Comparison of ENCODE assay signal across 1 cellular context in the genomic region with DNA sequence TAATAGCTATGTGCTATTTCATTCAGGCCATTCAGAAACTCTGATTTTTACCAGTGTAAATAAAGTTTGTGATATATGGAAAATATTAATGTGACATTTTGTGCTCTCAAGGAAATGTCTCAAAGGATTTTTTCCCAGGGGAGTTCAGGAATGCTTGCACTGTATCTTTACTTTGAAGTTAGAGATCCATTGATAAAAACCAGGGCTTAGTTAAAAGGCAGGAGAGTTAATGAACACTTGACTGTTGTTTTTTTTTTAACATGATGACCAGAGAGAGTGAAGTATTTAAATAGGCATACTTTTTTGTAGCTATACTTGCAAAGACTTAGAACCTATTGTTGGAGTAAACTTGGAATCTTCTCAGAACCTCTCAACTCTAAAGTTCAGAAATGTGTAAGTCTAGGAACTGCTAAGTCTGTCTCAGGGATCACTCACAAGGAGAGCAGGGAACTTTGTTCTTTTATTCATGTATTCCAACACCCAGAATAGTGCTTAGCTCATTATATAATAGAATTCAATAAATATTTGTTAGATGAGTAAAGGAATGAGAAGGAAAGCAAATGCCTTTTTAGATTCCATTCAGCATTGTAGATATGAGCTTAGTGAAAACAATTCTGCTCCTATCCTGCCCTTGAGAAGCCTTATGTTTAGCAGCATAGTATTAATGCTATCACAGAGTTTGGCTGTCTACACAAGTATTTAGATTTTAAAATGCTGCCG.
TF ChIP-seq lines count a peak whose summit lies in the region.

No MANE protein-coding gene starts in this region.

TF ChIP-seq in HepG2, 621 proteins besides CTCF, POLR2A, EP300 and RAD21 (continued from another document and continues in another):
- TF ChIP-seq HNF1A (IDR thresholded peaks at IDR 0.05; ENCODE audit: low read depth), result no peak; the same call in 1 of the 2 replicates
- peak; percentile 36; the same call in 1 of the 2 replicates for TF ChIP-seq HNF1A (CRISPR knock-in tag; IDR thresholded peaks at IDR 0.05; ENCODE audit: borderline replicate concordance)
- TF ChIP-seq, protein P1, sequence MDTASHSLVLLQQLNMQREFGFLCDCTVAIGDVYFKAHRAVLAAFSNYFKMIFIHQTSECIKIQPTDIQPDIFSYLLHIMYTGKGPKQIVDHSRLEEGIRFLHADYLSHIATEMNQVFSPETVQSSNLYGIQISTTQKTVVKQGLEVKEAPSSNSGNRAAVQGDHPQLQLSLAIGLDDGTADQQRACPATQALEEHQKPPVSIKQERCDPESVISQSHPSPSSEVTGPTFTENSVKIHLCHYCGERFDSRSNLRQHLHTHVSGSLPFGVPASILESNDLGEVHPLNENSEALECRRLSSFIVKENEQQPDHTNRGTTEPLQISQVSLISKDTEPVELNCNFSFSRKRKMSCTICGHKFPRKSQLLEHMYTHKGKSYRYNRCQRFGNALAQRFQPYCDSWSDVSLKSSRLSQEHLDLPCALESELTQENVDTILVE (CRISPR knock-in tag; IDR thresholded peaks at IDR 0.05), result no peak
- no peak for TF ChIP-seq FOXJ3 (CRISPR knock-in tag; IDR thresholded peaks at IDR 0.05; ENCODE audit: borderline replicate concordance)
- TF ChIP-seq, protein P2, sequence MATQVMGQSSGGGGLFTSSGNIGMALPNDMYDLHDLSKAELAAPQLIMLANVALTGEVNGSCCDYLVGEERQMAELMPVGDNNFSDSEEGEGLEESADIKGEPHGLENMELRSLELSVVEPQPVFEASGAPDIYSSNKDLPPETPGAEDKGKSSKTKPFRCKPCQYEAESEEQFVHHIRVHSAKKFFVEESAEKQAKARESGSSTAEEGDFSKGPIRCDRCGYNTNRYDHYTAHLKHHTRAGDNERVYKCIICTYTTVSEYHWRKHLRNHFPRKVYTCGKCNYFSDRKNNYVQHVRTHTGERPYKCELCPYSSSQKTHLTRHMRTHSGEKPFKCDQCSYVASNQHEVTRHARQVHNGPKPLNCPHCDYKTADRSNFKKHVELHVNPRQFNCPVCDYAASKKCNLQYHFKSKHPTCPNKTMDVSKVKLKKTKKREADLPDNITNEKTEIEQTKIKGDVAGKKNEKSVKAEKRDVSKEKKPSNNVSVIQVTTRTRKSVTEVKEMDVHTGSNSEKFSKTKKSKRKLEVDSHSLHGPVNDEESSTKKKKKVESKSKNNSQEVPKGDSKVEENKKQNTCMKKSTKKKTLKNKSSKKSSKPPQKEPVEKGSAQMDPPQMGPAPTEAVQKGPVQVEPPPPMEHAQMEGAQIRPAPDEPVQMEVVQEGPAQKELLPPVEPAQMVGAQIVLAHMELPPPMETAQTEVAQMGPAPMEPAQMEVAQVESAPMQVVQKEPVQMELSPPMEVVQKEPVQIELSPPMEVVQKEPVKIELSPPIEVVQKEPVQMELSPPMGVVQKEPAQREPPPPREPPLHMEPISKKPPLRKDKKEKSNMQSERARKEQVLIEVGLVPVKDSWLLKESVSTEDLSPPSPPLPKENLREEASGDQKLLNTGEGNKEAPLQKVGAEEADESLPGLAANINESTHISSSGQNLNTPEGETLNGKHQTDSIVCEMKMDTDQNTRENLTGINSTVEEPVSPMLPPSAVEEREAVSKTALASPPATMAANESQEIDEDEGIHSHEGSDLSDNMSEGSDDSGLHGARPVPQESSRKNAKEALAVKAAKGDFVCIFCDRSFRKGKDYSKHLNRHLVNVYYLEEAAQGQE (IDR thresholded peaks at IDR 0.05; ENCODE audit: borderline replicate concordance in 1 of 2, low read depth in 1 of 2, low read length in 2 of 2), result no peak
- TF ChIP-seq FIP1L1 (IDR thresholded peaks at IDR 0.05; ENCODE audit: borderline replicate concordance, insufficient read depth, low read depth, low read length), result no peak
- no peak for TF ChIP-seq TAF15 (IDR thresholded peaks at IDR 0.05; ENCODE audit: low read depth, low read length, poor library complexity, severe bottlenecking)
- TF ChIP-seq ZKSCAN5 (CRISPR knock-in tag; IDR thresholded peaks at IDR 0.05), result no peak
- TF ChIP-seq SIX1 (CRISPR knock-in tag; IDR thresholded peaks at IDR 0.05; ENCODE audit: borderline replicate concordance), result no peak
- TF ChIP-seq HMG20B (CRISPR knock-in tag; conservative IDR thresholded peaks at IDR 0.05), result 0 out of 2 replicates have a peak, but pooled peaks have one; percentile 25
- no peak for TF ChIP-seq JARID2 (CRISPR knock-in tag; IDR thresholded peaks at IDR 0.05; ENCODE audit: insufficient replicate concordance)
- TF ChIP-seq NFIC (IDR thresholded peaks at IDR 0.05; ENCODE audit: low read length), result 0 out of 2 replicates have a peak, but pooled peaks have one; percentile 31
- TF ChIP-seq PCBP2 (optimal IDR thresholded peaks at IDR 0.05; ENCODE audit: low read depth, low read length, poor library complexity, severe bottlenecking), result no peak
- no peak for TF ChIP-seq MBD4 (IDR thresholded peaks at IDR 0.05; ENCODE audit: borderline replicate concordance, low read length)
- TF ChIP-seq U2AF2 (IDR thresholded peaks at IDR 0.05; ENCODE audit: low read depth, low read length), result no peak
- TF ChIP-seq HNF4A (CRISPR knock-in tag; IDR thresholded peaks at IDR 0.05), result 0 out of 2 replicates have a peak, but pooled peaks have one; percentile 9
- peak; percentile 100 for TF ChIP-seq BCL6 (CRISPR knock-in tag; IDR thresholded peaks at IDR 0.05)
- TF ChIP-seq, protein P3, sequence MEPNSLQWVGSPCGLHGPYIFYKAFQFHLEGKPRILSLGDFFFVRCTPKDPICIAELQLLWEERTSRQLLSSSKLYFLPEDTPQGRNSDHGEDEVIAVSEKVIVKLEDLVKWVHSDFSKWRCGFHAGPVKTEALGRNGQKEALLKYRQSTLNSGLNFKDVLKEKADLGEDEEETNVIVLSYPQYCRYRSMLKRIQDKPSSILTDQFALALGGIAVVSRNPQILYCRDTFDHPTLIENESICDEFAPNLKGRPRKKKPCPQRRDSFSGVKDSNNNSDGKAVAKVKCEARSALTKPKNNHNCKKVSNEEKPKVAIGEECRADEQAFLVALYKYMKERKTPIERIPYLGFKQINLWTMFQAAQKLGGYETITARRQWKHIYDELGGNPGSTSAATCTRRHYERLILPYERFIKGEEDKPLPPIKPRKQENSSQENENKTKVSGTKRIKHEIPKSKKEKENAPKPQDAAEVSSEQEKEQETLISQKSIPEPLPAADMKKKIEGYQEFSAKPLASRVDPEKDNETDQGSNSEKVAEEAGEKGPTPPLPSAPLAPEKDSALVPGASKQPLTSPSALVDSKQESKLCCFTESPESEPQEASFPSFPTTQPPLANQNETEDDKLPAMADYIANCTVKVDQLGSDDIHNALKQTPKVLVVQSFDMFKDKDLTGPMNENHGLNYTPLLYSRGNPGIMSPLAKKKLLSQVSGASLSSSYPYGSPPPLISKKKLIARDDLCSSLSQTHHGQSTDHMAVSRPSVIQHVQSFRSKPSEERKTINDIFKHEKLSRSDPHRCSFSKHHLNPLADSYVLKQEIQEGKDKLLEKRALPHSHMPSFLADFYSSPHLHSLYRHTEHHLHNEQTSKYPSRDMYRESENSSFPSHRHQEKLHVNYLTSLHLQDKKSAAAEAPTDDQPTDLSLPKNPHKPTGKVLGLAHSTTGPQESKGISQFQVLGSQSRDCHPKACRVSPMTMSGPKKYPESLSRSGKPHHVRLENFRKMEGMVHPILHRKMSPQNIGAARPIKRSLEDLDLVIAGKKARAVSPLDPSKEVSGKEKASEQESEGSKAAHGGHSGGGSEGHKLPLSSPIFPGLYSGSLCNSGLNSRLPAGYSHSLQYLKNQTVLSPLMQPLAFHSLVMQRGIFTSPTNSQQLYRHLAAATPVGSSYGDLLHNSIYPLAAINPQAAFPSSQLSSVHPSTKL (CRISPR knock-in tag; IDR thresholded peaks at IDR 0.05), result peak; percentile 80
- peak; percentile 44; the same call in 1 of the 2 replicates for TF ChIP-seq GATA4 (IDR thresholded peaks at IDR 0.05; ENCODE audit: borderline replicate concordance, low read depth)
- TF ChIP-seq, protein P4, sequence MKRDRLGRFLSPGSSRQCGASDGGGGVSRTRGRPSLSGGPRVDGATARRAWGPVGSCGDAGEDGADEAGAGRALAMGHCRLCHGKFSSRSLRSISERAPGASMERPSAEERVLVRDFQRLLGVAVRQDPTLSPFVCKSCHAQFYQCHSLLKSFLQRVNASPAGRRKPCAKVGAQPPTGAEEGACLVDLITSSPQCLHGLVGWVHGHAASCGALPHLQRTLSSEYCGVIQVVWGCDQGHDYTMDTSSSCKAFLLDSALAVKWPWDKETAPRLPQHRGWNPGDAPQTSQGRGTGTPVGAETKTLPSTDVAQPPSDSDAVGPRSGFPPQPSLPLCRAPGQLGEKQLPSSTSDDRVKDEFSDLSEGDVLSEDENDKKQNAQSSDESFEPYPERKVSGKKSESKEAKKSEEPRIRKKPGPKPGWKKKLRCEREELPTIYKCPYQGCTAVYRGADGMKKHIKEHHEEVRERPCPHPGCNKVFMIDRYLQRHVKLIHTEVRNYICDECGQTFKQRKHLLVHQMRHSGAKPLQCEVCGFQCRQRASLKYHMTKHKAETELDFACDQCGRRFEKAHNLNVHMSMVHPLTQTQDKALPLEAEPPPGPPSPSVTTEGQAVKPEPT (CRISPR knock-in tag; IDR thresholded peaks at IDR 0.05; ENCODE audit: low read depth), result no peak
- TF ChIP-seq STAT5B (CRISPR knock-in tag; IDR thresholded peaks at IDR 0.05), result no peak
- TF ChIP-seq ZNF577 (CRISPR knock-in tag; IDR thresholded peaks at IDR 0.05; ENCODE audit: borderline replicate concordance, low read depth), result no peak
- TF ChIP-seq ZNF629 (CRISPR knock-in tag; conservative IDR thresholded peaks at IDR 0.05), result no peak
- no peak for TF ChIP-seq ZNF296 (CRISPR knock-in tag; conservative IDR thresholded peaks at IDR 0.05)
- peak; percentile 21 for TF ChIP-seq ASH2L (IDR thresholded peaks at IDR 0.05; ENCODE audit: insufficient read length, low read depth, low read length)
- TF ChIP-seq FOXA3 (CRISPR knock-in tag; IDR thresholded peaks at IDR 0.05), result peak; percentile 10; the same call in 1 of the 2 replicates
- no peak for TF ChIP-seq AGO2 (optimal IDR thresholded peaks at IDR 0.05; ENCODE audit: low read depth, low read length)
- peak; percentile 58 for TF ChIP-seq HDAC2 (CRISPR knock-in tag; IDR thresholded peaks at IDR 0.05)
- TF ChIP-seq NFYB (CRISPR knock-in tag; IDR thresholded peaks at IDR 0.05), result no peak
- no peak for TF ChIP-seq TFAP4 (IDR thresholded peaks at IDR 0.05; ENCODE audit: borderline replicate concordance, low read depth)
- TF ChIP-seq AHDC1 (CRISPR knock-in tag; IDR thresholded peaks at IDR 0.05; ENCODE audit: borderline replicate concordance), result peak; percentile 29; the same call in 1 of the 2 replicates
